In genomic region chr5:60036539-60036938, GRCh38 we compare ENCODE assay signal across 23 cellular contexts.
DNase-seq lines count a peak whose midpoint lies in the region; ATAC-seq lines count a peak whose summit lies in the region.
"Had no signal": no experiment of that assay in that cellular context is flagged by ENCODE, and none has a peak within 500 bp of the region (broad histone marks: within the 10 kb centered on the region; RNA-seq: fewer than 3 reads in every experiment).

No MANE protein-coding gene starts in this region.

- DNase-seq in DMS53 treated with DMSO at 0.1 percent for 48 hours (lab: John Stamatoyannopoulos, UW; ENCODE audit: unreplicated experiment) (peak; percentile 58), NCI-H1417 treated with DMSO at 0.1 percent for 48 hours (lab: John Stamatoyannopoulos, UW) (peak; percentile 53), NCI-H510A (lab: John Stamatoyannopoulos, UW) (peak; percentile 36), left kidney (ENCODE audit: low read depth, low spot score) (peak; percentile 40), mucosa of gallbladder (ENCODE audit: low spot score) (no peak)
- DNase-seq: activated CD4-positive, alpha-beta T cell treated with anti-CD3 and anti-CD28 coated beads for 4 hours; activated CD8-positive, alpha-beta memory T cell treated with anti-CD3 and anti-CD28 coated beads for 24 hours; activated gamma-delta T cell; activated naive CD8-positive, alpha-beta T cell treated with anti-CD3 and anti-CD28 coated beads, Interleukin-2, amount 50 U/mL, for 24 hours; activated T-cell treated with anti-CD3 and anti-CD28 coated beads, Interleukin-2, amount 50 U/mL, for 1 hour; lower lobe of right lung; mucosa of descending colon; NCI-H446; nephron progenitor cell; RPMI8226; SK-N-SH; stimulated activated CD4-positive, alpha-beta T cell treated with anti-CD3 and anti-CD28 coated beads, Interleukin-15, amount 100 ng/mL, for 24 hours; stomach; T-helper 2 cell; tibial artery had no signal

- ATAC-seq in HG03457 (IDR thresholded peaks at IDR 0.05; ENCODE audit: unreplicated experiment) (no peak), HG03571 (IDR thresholded peaks at IDR 0.05; ENCODE audit: unreplicated experiment) (no peak), GM21528 (IDR thresholded peaks at IDR 0.05; ENCODE audit: low FRiP score, unreplicated experiment) (no peak)
- ATAC-seq: activated naive CD8-positive, alpha-beta T cell treated with anti-CD3 and anti-CD28 coated beads, Interleukin-2, amount 50 U/mL, for 24 hours; mucosa of descending colon had no signal
